1 cellular context compared by ENCODE assay signal in the genomic region with DNA sequence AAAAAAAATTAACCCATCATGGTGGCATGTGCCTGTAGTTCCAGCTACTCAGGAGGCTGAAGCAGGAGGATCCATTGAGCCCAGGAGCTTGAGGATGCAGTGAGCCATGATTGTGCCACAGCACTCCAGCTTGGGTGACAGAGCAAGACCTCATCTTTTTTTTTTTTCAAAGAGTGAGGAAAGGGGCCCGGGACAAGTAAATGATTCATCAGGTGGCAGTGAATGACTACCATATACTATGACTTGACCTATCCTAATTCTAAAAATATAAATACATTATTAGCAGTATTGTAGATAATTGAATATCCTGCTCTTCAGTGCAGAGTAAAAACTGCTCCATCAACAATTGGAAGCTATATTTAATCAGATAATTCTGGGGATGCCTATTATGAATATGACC.
TF ChIP-seq lines count a peak whose summit lies in the region.

No MANE protein-coding gene starts in this region.

TF ChIP-seq in IMR-90, 13 proteins besides CTCF, POLR2A, EP300 and RAD21:
- TF ChIP-seq BHLHE40 (IDR thresholded peaks at IDR 0.05; ENCODE audit: low read depth, low read length) = no peak
- TF ChIP-seq CEBPB (IDR thresholded peaks at IDR 0.05; ENCODE audit: low read depth, low read length) = no peak
- TF ChIP-seq NFE2L2 (IDR thresholded peaks at IDR 0.05; ENCODE audit: low read depth, low read length) = no peak
- TF ChIP-seq MXI1 (IDR thresholded peaks at IDR 0.05; ENCODE audit: borderline replicate concordance, low read depth, low read length) = no peak
- no peak for TF ChIP-seq MAZ (IDR thresholded peaks at IDR 0.05; ENCODE audit: borderline replicate concordance, low read depth, low read length)
